8 cellular contexts compared by ENCODE assay signal in genomic region chr6:34756513-34756856, GRCh38. TPM values are rescaled to one million over a fixed set of nuclear protein-coding genes. Genes with fewer than 3 reads are reported as not detected.
DNase-seq lines count a peak whose midpoint lies in the region; ATAC-seq and TF ChIP-seq lines count a peak whose summit lies in the region.
"Not testable (repeated sequence)": the region's sequence is repeated elsewhere in the genome, so short reads cannot be mapped to it uniquely, and the experiment has no call there.

No MANE protein-coding gene starts in this region.

- not testable (repeated sequence) for H3K9me3 Mint-ChIP-seq in natural killer cell

- DNase-seq in COLO668 (lab: John Stamatoyannopoulos, UW; ENCODE audit: unreplicated experiment): peak; percentile 22
- DNase-seq in NCI-H2227 treated with DMSO at 0.1 percent for 48 hours (lab: John Stamatoyannopoulos, UW): peak; percentile 47
- DNase-seq in T-helper 17 cell: peak in 2 of 3 donors; percentile 7 to 9
- DNase-seq in amniotic epithelial cell (ENCODE audit: low read depth): peak; percentile 33
- DNase-seq in foreskin melanocyte: peak; percentile 19
- peak; percentile 16 for DNase-seq in natural killer cell
- peak; percentile 12 to 23 for DNase-seq in stimulated activated CD8-positive, alpha-beta memory T cell treated with anti-CD3 and anti-CD28 coated beads, Interleukin-2, amount 100 ng/mL, for 48 hours (ENCODE audit: low read depth in 2 of 2)

- not testable (repeated sequence) for H3K36me3 Mint-ChIP-seq in T-helper 17 cell (ENCODE audit: low read depth); natural killer cell

- not testable (repeated sequence) for H3K4me3 Mint-ChIP-seq in T-helper 17 cell, natural killer cell

- ATAC-seq in HG02642 (IDR thresholded peaks at IDR 0.05; ENCODE audit: poor library complexity, unreplicated experiment) (peak; percentile 13), T-helper 17 cell (peak; percentile 35), natural killer cell (peak in 2 of 3 donors; percentile 16 to 22)

- H3K27ac Mint-ChIP-seq in T-helper 17 cell, natural killer cell: not testable (repeated sequence)

- H3K4me1 Mint-ChIP-seq in T-helper 17 cell, natural killer cell: not testable (repeated sequence)

- H3K9me3 ChIP-seq in T-helper 17 cell (ENCODE audit: control insufficient read depth, low read length, poor library complexity, severe bottlenecking): not testable (repeated sequence)

- not testable (repeated sequence) for H3K27me3 Mint-ChIP-seq in T-helper 17 cell; natural killer cell (ENCODE audit: low read depth in 2 of 2)

- peak; percentile 44 for TF ChIP-seq CTCF in natural killer cell (IDR thresholded peaks at IDR 0.05)

- intact Hi-C loops in natural killer cell (cut with micrococcal nuclease): loop anchor here (5.0 kb wide), 1 partner anchor 84 kb away; no protein-coding TSS in a partner anchor

RNA-seq across cellular contexts. Expression of gene SNRPC, which starts 0.8 kb away (rescaled TPM):
- total RNA-seq in T-helper 17 cell (10 to 100 TPM; 44.2 to 52.1 TPM), natural killer cell (10 to 100 TPM; 53.5 to 55.6 (median 55.5) TPM)

RNA-seq across cellular contexts. Expression of gene BLTP3A, which starts 35.4 kb away (rescaled TPM):
- total RNA-seq in T-helper 17 cell (10 to 100 TPM; 10.5 to 16.3 TPM), natural killer cell (10 to 100 TPM; 16.6 to 17.5 (median 17.1) TPM)

RNA-seq across cellular contexts. Expression of gene ILRUN, which starts 59.9 kb away (rescaled TPM):
- 10 to 100 TPM; 55.9 to 64.4 TPM for total RNA-seq in T-helper 17 cell
- 100 to 1,000 TPM in 1 of 3 donors, 10 to 100 TPM in 2; 91.2 to 101 (median 92.3) TPM for total RNA-seq in natural killer cell

Comparison
In these comparisons a context has a peak if more than half of its experiments do, and no peak if none do; other contexts are left out.
1. Peak in every context shown above with its lines: DNase-seq and ATAC-seq.